In the genomic region with DNA sequence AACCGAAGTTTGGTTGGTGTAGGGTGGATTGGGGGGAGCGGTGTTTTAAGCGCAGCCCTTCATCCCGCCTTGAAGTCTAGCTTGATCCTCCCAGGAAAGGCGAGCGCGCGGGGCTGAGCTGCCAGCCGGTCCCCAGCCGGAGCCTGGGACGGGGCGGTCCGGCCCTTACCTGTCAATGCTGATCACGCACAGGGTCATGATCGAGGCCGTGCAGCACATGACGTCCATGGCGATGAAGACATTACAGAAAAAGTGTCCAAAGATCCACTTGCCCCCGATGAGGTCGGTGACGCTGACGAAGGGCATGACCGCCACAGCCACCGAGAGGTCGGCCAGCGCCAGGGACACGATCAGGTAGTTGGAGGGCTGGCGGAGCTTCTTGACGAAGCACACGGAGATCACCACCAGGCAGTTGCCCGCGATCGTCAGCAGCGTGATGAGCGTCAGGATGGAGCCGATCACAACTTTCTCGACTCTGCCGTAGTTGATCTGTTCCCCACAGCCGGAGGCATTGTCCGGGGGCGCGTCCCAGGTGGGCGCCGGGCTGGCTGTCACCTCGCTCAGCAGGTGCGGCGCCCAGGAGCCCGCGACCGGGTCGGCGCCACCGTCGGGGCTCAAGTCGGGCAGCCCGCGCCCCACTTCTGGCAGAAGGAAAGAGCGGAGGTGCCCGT, we compare ENCODE assay signal across 8 cellular contexts. TPM values are rescaled to one million over a fixed set of nuclear protein-coding genes. Genes with fewer than 3 reads are reported as not detected.
A peak's percentile ranks its signal among the peaks of the same experiment; 100 is the strongest.
DNase-seq lines count a peak whose midpoint lies in the region; ATAC-seq and TF ChIP-seq lines count a peak whose summit lies in the region.

No MANE protein-coding gene starts in this region.

- H3K27ac Mint-ChIP-seq in activated CD8-positive, alpha-beta T cell treated with anti-CD3 and anti-CD28 coated beads, Interleukin-2, amount 10 ng/mL, durations not matched to agents 7 days and 5 days: no peak overlapping the region

- H3K4me1 Mint-ChIP-seq in activated CD8-positive, alpha-beta T cell treated with anti-CD3 and anti-CD28 coated beads, Interleukin-2, amount 10 ng/mL, durations not matched to agents 7 days and 5 days (ENCODE audit: low read depth): peaks cover 9% of the 10 kb centered on the region

- H3K27me3 ChIP-seq in BLaER1 treated with 17β-estradiol and CSF1 and Interleukin-3, amounts not matched to agents 10 nM and 100 nM: peaks cover 30 to 88% (median 78%) of the 10 kb centered on the region in 11 experiments
- H3K27me3 ChIP-seq in right cardiac atrium (ENCODE audit: control insufficient read depth, insufficient read depth): peaks cover 2% of the 10 kb centered on the region

- peaks cover 0 to 10% (median under 1%) of the 10 kb centered on the region in 11 experiments; a peak in 10 of 22 replicates for H3K9me3 ChIP-seq in BLaER1 treated with 17β-estradiol and CSF1 and Interleukin-3, amounts not matched to agents 10 nM and 100 nM (replicated peaks in 1 of 11)
- H3K9me3 ChIP-seq in HEK293 (ENCODE audit: control insufficient read depth, insufficient read depth, low read depth, low read length): no peaks in the 10 kb centered on the region
- H3K9me3 ChIP-seq in right cardiac atrium (ENCODE audit: control insufficient read depth, low read length): no peaks in the 10 kb centered on the region

- peak; percentile 34 for ATAC-seq in activated CD8-positive, alpha-beta T cell treated with anti-CD3 and anti-CD28 coated beads, Interleukin-2, amount 10 ng/mL, durations not matched to agents 7 days and 5 days
- ATAC-seq in right cardiac atrium (peak in 1 of 2 donors; percentile 8), HG03196 (IDR thresholded peaks at IDR 0.05; ENCODE audit: unreplicated experiment) (no peak)

- H3K9ac ChIP-seq in BLaER1 treated with 17β-estradiol and CSF1 and Interleukin-3, amounts not matched to agents 10 nM and 100 nM: peak overlapping the region; percentile 63 to 97 (median 81)

- peak overlapping the region; percentile 64 to 92 (median 74) for H3K4me3 ChIP-seq in BLaER1 treated with 17β-estradiol and CSF1 and Interleukin-3, amounts not matched to agents 10 nM and 100 nM
- H3K4me3 ChIP-seq in HEK293 (ENCODE audit: low read depth, low read length): peak overlapping the region; percentile 53
- peak overlapping the region; percentile 90 for H3K4me3 ChIP-seq in right cardiac atrium (ENCODE audit: low read length)
- peak overlapping the region; percentile 47 to 64 (median 57) for H3K4me3 ChIP-seq in skin epidermis

- H3K4me3 Mint-ChIP-seq in activated CD8-positive, alpha-beta T cell treated with anti-CD3 and anti-CD28 coated beads, Interleukin-2, amount 10 ng/mL, durations not matched to agents 7 days and 5 days: peak overlapping the region; percentile 75

- no peaks in the 10 kb centered on the region for H3K36me3 Mint-ChIP-seq in activated CD8-positive, alpha-beta T cell treated with anti-CD3 and anti-CD28 coated beads, Interleukin-2, amount 10 ng/mL, durations not matched to agents 7 days and 5 days (ENCODE audit: low read depth)

- no peak for TF ChIP-seq CTCF in HEK293 (tag by site-specific recombination; IDR thresholded peaks at IDR 0.05)

- intact Hi-C loops in right cardiac atrium (cut with DNase I): loop anchor here in 2 of 4 donors (10.0 kb wide), 2 partner anchors 92 to 102 kb away; no protein-coding TSS in a partner anchor

- no peaks in the 10 kb centered on the region for H3K9me3 Mint-ChIP-seq in activated CD8-positive, alpha-beta T cell treated with anti-CD3 and anti-CD28 coated beads, Interleukin-2, amount 10 ng/mL, durations not matched to agents 7 days and 5 days (ENCODE audit: insufficient read depth)

- H3K27me3 Mint-ChIP-seq in activated CD8-positive, alpha-beta T cell treated with anti-CD3 and anti-CD28 coated beads, Interleukin-2, amount 10 ng/mL, durations not matched to agents 7 days and 5 days (ENCODE audit: low read depth): peaks cover 66% of the 10 kb centered on the region

- DNase-seq in activated CD8-positive, alpha-beta T cell treated with anti-CD3 and anti-CD28 coated beads, Interleukin-2, amount 10 ng/mL, durations not matched to agents 7 days and 5 days: no peak
- DNase-seq in right cardiac atrium (peak in 2 of 3 donors; percentile 32 to 51), NCI-H1092 treated with DMSO at 0.1 percent for 48 hours (lab: John Stamatoyannopoulos, UW) (no peak), ecto neural progenitor cell (ENCODE audit: low spot score) (no peak)

- CTCF ChIA-PET in HEK293 (lab: Yijun Ruan, JAX): interaction anchor here (0.5 to 11.5 kb wide), 8 partner anchors 8 to 122 kb away, joined by 3 to 199 read pairs (median 4); no protein-coding TSS in a partner anchor
- CTCF ChIA-PET in activated CD8-positive, alpha-beta T cell treated with anti-CD3 and anti-CD28 coated beads, Interleukin-2, amount 10 ng/mL, durations not matched to agents 7 days and 5 days (lab: Charles Lee): interaction anchor here (1.0 to 1.4 kb wide), 3 partner anchors 9 to 112 kb away, joined by 3 to 5 read pairs (median 4); no protein-coding TSS in a partner anchor

- 8% methylated on average over 59 of the region's 59 CpGs for whole genome bisulfite sequencing in right cardiac atrium

- POLR2A ChIA-PET in HEK293 (lab: Yijun Ruan, JAX): no interaction called here
- POLR2A ChIA-PET in activated CD8-positive, alpha-beta T cell treated with anti-CD3 and anti-CD28 coated beads, Interleukin-2, amount 10 ng/mL, durations not matched to agents 7 days and 5 days (lab: Charles Lee): no interaction called here

- peaks cover 17 to 69% (median 35%) of the 10 kb centered on the region in 10 experiments for H3K4me1 ChIP-seq in BLaER1 treated with 17β-estradiol and CSF1 and Interleukin-3, amounts not matched to agents 10 nM and 100 nM
- H3K4me1 ChIP-seq in HEK293 (ENCODE audit: control insufficient read depth, insufficient read depth, low read length) (no peaks in the 10 kb centered on the region), right cardiac atrium (ENCODE audit: control insufficient read depth, insufficient read depth, low read length) (no peaks in the 10 kb centered on the region)

- H3K36me3 ChIP-seq in BLaER1 treated with 17β-estradiol and CSF1 and Interleukin-3, amounts not matched to agents 10 nM and 100 nM: peaks cover 0 to under 1% (median 0%) of the 10 kb centered on the region in 11 experiments; a peak in 1 of 22 replicates
- H3K36me3 ChIP-seq in HEK293 (ENCODE audit: control insufficient read depth in 2 of 2, insufficient read depth in 1 of 2, low read length in 2 of 2): no peaks in the 10 kb centered on the region

- peaks cover 0 to 39% (median 10%) of the 10 kb centered on the region in 11 experiments; a peak in 10 of 22 replicates for H4K20me1 ChIP-seq in BLaER1 treated with 17β-estradiol and CSF1 and Interleukin-3, amounts not matched to agents 10 nM and 100 nM

- peak overlapping the region; percentile 85 to 98 (median 93) for H3K4me2 ChIP-seq in BLaER1 treated with 17β-estradiol and CSF1 and Interleukin-3, amounts not matched to agents 10 nM and 100 nM

- peak overlapping the region; percentile 46 to 98 (median 66); a peak in 21 of 22 replicates for H3K27ac ChIP-seq in BLaER1 treated with 17β-estradiol and CSF1 and Interleukin-3, amounts not matched to agents 10 nM and 100 nM
- H3K27ac ChIP-seq in HEK293 (ENCODE audit: extremely low read depth, low read depth, low read length) (no peak overlapping the region; the same call in 1 of the 2 replicates), right cardiac atrium (ENCODE audit: low read length) (no peak overlapping the region), skin epidermis (peak overlapping the region in 14 of 21 experiments; percentile 0 to 74 (median 46))

TF ChIP-seq in HEK293, 187 proteins besides CTCF, POLR2A, EP300 and RAD21 (continues in another document):
- TF ChIP-seq, protein P1, sequence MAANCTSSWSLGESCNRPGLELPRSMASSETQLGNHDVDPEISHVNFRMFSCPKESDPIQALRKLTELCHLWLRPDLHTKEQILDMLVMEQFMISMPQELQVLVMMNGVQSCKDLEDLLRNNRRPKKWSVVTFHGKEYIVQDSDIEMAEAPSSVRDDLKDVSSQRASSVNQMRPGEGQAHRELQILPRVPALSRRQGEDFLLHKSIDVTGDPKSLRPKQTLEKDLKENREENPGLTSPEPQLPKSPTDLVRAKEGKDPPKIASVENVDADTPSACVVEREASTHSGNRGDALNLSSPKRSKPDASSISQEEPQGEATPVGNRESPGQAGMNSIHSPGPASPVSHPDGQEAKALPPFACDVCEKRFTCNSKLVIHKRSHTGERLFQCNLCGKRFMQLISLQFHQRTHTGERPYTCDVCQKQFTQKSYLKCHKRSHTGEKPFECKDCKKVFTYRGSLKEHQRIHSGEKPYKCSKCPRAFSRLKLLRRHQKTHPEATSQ (tag by site-specific recombination; IDR thresholded peaks at IDR 0.05): 0 out of 2 replicates have a peak, but pooled peaks have one; percentile 39
- TF ChIP-seq, protein P2, sequence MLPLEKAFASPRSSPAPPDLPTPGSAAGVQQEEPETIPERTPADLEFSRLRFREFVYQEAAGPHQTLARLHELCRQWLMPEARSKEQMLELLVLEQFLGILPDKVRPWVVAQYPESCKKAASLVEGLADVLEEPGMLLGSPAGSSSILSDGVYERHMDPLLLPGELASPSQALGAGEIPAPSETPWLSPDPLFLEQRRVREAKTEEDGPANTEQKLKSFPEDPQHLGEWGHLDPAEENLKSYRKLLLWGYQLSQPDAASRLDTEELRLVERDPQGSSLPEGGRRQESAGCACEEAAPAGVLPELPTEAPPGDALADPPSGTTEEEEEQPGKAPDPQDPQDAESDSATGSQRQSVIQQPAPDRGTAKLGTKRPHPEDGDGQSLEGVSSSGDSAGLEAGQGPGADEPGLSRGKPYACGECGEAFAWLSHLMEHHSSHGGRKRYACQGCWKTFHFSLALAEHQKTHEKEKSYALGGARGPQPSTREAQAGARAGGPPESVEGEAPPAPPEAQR (tag by site-specific recombination; IDR thresholded peaks at IDR 0.05): no peak
- no peak for TF ChIP-seq AEBP2 (tag by site-specific recombination; IDR thresholded peaks at IDR 0.05; ENCODE audit: borderline replicate concordance)

RNA-seq across cellular contexts. Expression of gene HTR7, which starts 0.7 kb away (rescaled TPM):
- not detected for total RNA-seq in activated CD8-positive, alpha-beta T cell treated with anti-CD3 and anti-CD28 coated beads, Interleukin-2, amount 10 ng/mL, durations not matched to agents 7 days and 5 days
- total RNA-seq in right cardiac atrium: under 1 TPM; 0.14 to 0.58 (median 0.23) TPM
- polyA plus RNA-seq in right cardiac atrium: 0.14 TPM

RNA-seq across cellular contexts. Expression of gene RPP30, which starts 14.7 kb away (rescaled TPM):
- 10 to 100 TPM; 43.7 to 48.1 TPM for total RNA-seq in activated CD8-positive, alpha-beta T cell treated with anti-CD3 and anti-CD28 coated beads, Interleukin-2, amount 10 ng/mL, durations not matched to agents 7 days and 5 days
- 10 to 100 TPM; 26.9 to 35.5 (median 31.5) TPM for total RNA-seq in right cardiac atrium
- polyA plus RNA-seq in right cardiac atrium: 40.1 TPM

Comparison
In these comparisons a context has a peak if more than half of its experiments do, and no peak if none do; other contexts are left out.
1. H3K27ac ChIP-seq: peak in BLaER1 treated with 17β-estradiol and CSF1 and Interleukin-3, amounts not matched to agents 10 nM and 100 nM (11 of 11) and skin epidermis (14 of 21); none in HEK293 (single experiment) and right cardiac atrium (single experiment).
2. DNase-seq: peak in right cardiac atrium (2 of 3); none in activated CD8-positive, alpha-beta T cell treated with anti-CD3 and anti-CD28 coated beads, Interleukin-2, amount 10 ng/mL, durations not matched to agents 7 days and 5 days (single experiment), NCI-H1092 treated with DMSO at 0.1 percent for 48 hours (single experiment) and ecto neural progenitor cell (single experiment).
3. Peak in every context shown above with its lines, with median percentiles within 50 percentile points of each other: H3K4me3 ChIP-seq.